ENCODE assay signal across 9 cellular contexts in the genomic region with DNA sequence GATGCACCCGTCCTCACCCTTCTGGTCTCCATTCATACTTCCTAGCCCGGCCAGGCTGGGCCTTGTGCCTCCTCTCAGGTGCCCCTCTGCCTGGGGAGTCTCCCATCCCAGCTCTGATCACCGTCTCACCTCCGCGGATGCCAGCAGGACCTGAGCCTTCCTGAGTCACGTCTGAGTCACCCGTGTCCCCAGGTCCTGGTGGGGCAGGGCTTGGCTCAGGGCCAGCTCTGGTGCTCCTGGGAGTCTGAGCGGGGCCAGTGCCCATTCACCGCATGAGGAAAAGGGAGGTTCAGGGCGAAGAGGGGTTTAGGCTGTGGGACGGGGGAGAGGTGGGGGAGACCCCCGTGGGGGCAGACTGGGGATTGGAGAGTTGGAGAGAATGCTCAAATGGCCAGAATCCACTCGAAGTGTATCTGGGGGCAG. TPM values are rescaled to one million over a fixed set of nuclear protein-coding genes. Genes with fewer than 3 reads are reported as not detected.
A peak's percentile ranks its signal among the peaks of the same experiment; 100 is the strongest.
DNase-seq lines count a peak whose midpoint lies in the region; ATAC-seq and TF ChIP-seq lines count a peak whose summit lies in the region.
"Had no signal": no experiment of that assay in that cellular context is flagged by ENCODE, and none has a peak within 500 bp of the region (broad histone marks: within the 10 kb centered on the region; RNA-seq: fewer than 3 reads in every experiment).

No MANE protein-coding gene starts in this region.

- H3K27ac ChIP-seq in prostate gland (peak overlapping the region in 1 of 2 donors; percentile 69), vagina (peak overlapping the region; percentile 86)

- H3K9me3 ChIP-seq in prostate gland (no peaks in the 10 kb centered on the region), vagina (no peaks in the 10 kb centered on the region)

- intact Hi-C loops in prostate gland (cut with DNase I), result no loop called here
- intact Hi-C loops in vagina (cut with DNase I), result no loop called here

- WGBS in prostate gland, result 24% methylated on average over 13 of the region's 13 CpGs

- no peaks in the 10 kb centered on the region for H3K27me3 ChIP-seq in prostate gland (replicated peaks; ENCODE audit: insufficient read depth)
- no peaks in the 10 kb centered on the region for H3K27me3 ChIP-seq in vagina

- H3K4me1 ChIP-seq in prostate gland (replicated peaks) (peaks cover 8% of the 10 kb centered on the region), vagina (peaks cover 26% of the 10 kb centered on the region)

- TF ChIP-seq POLR2A in prostate gland (IDR thresholded peaks at IDR 0.05) (no peak), vagina (IDR thresholded peaks at IDR 0.05) (no peak)

- TF ChIP-seq CTCF in fibroblast of pulmonary artery (IDR thresholded peaks at IDR 0.05; ENCODE audit: low read length, missing control alignments) (no peak), prostate gland (IDR thresholded peaks at IDR 0.05) (no peak), vagina (IDR thresholded peaks at IDR 0.05) (no peak)

- ATAC-seq in GM19328 (IDR thresholded peaks at IDR 0.05; ENCODE audit: unreplicated experiment) (no peak), GM21390 (IDR thresholded peaks at IDR 0.05; ENCODE audit: unreplicated experiment) (no peak)

- DNase-seq in CD1c-positive myeloid dendritic cell (ENCODE audit: extremely low spot score), result peak; percentile 37
- DNase-seq in LoVo (ENCODE audit: low spot score), result peak; percentile 93
- DNase-seq in activated T-cell treated with anti-CD3 and anti-CD28 coated beads for 24 hours (ENCODE audit: low read depth), result peak; percentile 39
- DNase-seq in fibroblast of pulmonary artery (ENCODE audit: low read depth), result peak; percentile 36
- peak; percentile 46 for DNase-seq in prostate gland (ENCODE audit: low spot score)
- no peak for DNase-seq in vagina (ENCODE audit: extremely low spot score in 2 of 2)

- H3K36me3 ChIP-seq in prostate gland (peaks cover 0 to 4% of the 10 kb centered on the region in 2 donors), vagina (peaks cover 0 to 21% of the 10 kb centered on the region in 2 donors)

- H3K4me3 ChIP-seq in fibroblast of pulmonary artery (replicated peaks; ENCODE audit: low read depth, low read length) (peak overlapping the region; percentile 55), prostate gland (peak overlapping the region; percentile 32 to 36), vagina (peak overlapping the region; percentile 50 to 52)

RNA-seq across cellular contexts. Expression of a gene that starts 0.6 kb away (rescaled TPM):
- total RNA-seq in prostate gland, result 1 to 10 TPM in 1 of 2 donors, under 1 TPM in 1; 0.18 to 4.7 TPM
- total RNA-seq in vagina, result 3.2 TPM

RNA-seq across cellular contexts. Expression of a gene that starts 36.8 kb away (rescaled TPM):
- total RNA-seq in prostate gland (10 to 100 TPM; 29.8 to 59.1 TPM), vagina (19.9 TPM)

RNA-seq across cellular contexts. Expression of a gene that starts 51.9 kb away (rescaled TPM):
- total RNA-seq in prostate gland (10 to 100 TPM in 1 of 2 donors, 1 to 10 TPM in 1; 8.4 to 22.8 TPM), vagina (7.6 TPM)

RNA-seq across cellular contexts. Expression of a gene that starts 58.2 kb away (rescaled TPM):
- not detected for total RNA-seq in prostate gland
- not detected for total RNA-seq in vagina
- total RNA-seq: subcutaneous adipose tissue had no signal

Comparison
In these comparisons a context has a peak if more than half of its experiments do, and no peak if none do; other contexts are left out.
1. DNase-seq: peak in CD1c-positive myeloid dendritic cell (single experiment), LoVo (single experiment), activated T-cell treated with anti-CD3 and anti-CD28 coated beads for 24 hours (single experiment), fibroblast of pulmonary artery (single experiment) and prostate gland (single experiment); none in vagina (0 of 2).
2. Peak in every context shown above with its lines, with median percentiles within 50 percentile points of each other: H3K4me3 ChIP-seq.